Comparison of ENCODE assay signal across 30 cellular contexts in genomic region chr11:119803139-119803538, GRCh38.
"Had no signal": no experiment of that assay in that cellular context is flagged by ENCODE, and none has a peak within 500 bp of the region (broad histone marks: within the 10 kb centered on the region; RNA-seq: fewer than 3 reads in every experiment).

No MANE protein-coding gene starts in this region.

- H3K27me3 ChIP-seq: brain microvascular endothelial cell, Peyer's patch had no signal

- H3K4me3 Mint-ChIP-seq: activated B cell treated with CpG ODN at 0.5 μM for 24 hours; activated CD8-positive, alpha-beta T cell treated with anti-CD3 and anti-CD28 coated beads for 36 hours; activated naive CD8-positive, alpha-beta T cell treated with anti-CD3 and anti-CD28 coated beads for 36 hours; activated T-cell treated with anti-CD3 and anti-CD28 coated beads, Interleukin-2, amount 50 U/mL, for 72 hours; activated T-helper 17 cell treated with anti-CD3 and anti-CD28 coated beads, Interleukin-2, amount 50 U/mL, for 72 hours; T-cell; T-helper 17 cell had no signal

- H3K36me3 ChIP-seq: brain microvascular endothelial cell, Peyer's patch had no signal

- DNase-seq: activated B cell treated with CpG ODN at 0.5 μM for 24 hours; activated CD4-positive, alpha-beta T cell treated with anti-CD3 and anti-CD28 coated beads for 48 hours; activated CD4-positive, CD25-positive, alpha-beta regulatory T cell treated with anti-CD3 and anti-CD28 coated beads, Interleukin-2, amount 50 U/mL, for 72 hours; activated CD8-positive, alpha-beta T cell treated with anti-CD3 and anti-CD28 coated beads for 36 hours; activated effector memory CD4-positive, alpha-beta T cell treated with anti-CD3 and anti-CD28 coated beads, Interleukin-2, amount 50 U/mL, for 16 hours; activated naive CD4-positive, alpha-beta T cell; activated naive CD4-positive, alpha-beta T cell treated with anti-CD3 and anti-CD28 coated beads, Interleukin-2, amount 50 U/mL, for 16 hours; activated naive CD8-positive, alpha-beta T cell treated with anti-CD3 and anti-CD28 coated beads for 36 hours; activated T-cell treated with anti-CD3 and anti-CD28 coated beads, Interleukin-2, amount 50 U/mL, for 1 hour; activated T-cell treated with anti-CD3 and anti-CD28 coated beads, Interleukin-2, amount 50 U/mL, for 72 hours; amniotic stem cell; brain microvascular endothelial cell; central memory CD4-positive, alpha-beta T cell; NCI-H1105 treated with DMSO at 0.1 percent for 48 hours; NCI-H1436; NCI-H1694; NCI-H1930; NCI-H2081 treated with DMSO at 0.1 percent for 48 hours; NCI-H345; NCI-H524 treated with DMSO at 0.1 percent for 48 hours; PC-3; RPMI8226; SHP77 treated with DMSO at 0.1 percent for 48 hours; T-cell; T-helper 17 cell had no signal

- H3K27ac Mint-ChIP-seq: activated B cell treated with CpG ODN at 0.5 μM for 24 hours; activated CD8-positive, alpha-beta T cell treated with anti-CD3 and anti-CD28 coated beads for 36 hours; activated naive CD8-positive, alpha-beta T cell treated with anti-CD3 and anti-CD28 coated beads for 36 hours; activated T-cell treated with anti-CD3 and anti-CD28 coated beads, Interleukin-2, amount 50 U/mL, for 72 hours; activated T-helper 17 cell treated with anti-CD3 and anti-CD28 coated beads, Interleukin-2, amount 50 U/mL, for 72 hours; T-cell; T-helper 17 cell had no signal

- H3K4me3 ChIP-seq: K562, Peyer's patch had no signal

- H3K9me3 Mint-ChIP-seq: activated B cell treated with CpG ODN at 0.5 μM for 24 hours; activated CD8-positive, alpha-beta T cell treated with anti-CD3 and anti-CD28 coated beads for 36 hours; activated naive CD8-positive, alpha-beta T cell treated with anti-CD3 and anti-CD28 coated beads for 36 hours; activated T-cell treated with anti-CD3 and anti-CD28 coated beads, Interleukin-2, amount 50 U/mL, for 72 hours; activated T-helper 17 cell treated with anti-CD3 and anti-CD28 coated beads, Interleukin-2, amount 50 U/mL, for 72 hours; T-cell had no signal

- H3K36me3 Mint-ChIP-seq: activated naive CD8-positive, alpha-beta T cell treated with anti-CD3 and anti-CD28 coated beads for 36 hours; T-cell had no signal

- ATAC-seq: activated CD8-positive, alpha-beta T cell treated with anti-CD3 and anti-CD28 coated beads for 36 hours; activated T-cell treated with anti-CD3 and anti-CD28 coated beads, Interleukin-2, amount 50 U/mL, for 72 hours; activated T-helper 17 cell treated with anti-CD3 and anti-CD28 coated beads, Interleukin-2, amount 50 U/mL, for 72 hours; K562; PC-3; SK-N-SH treated with all-trans-retinoic acid at 6 μM for 48 hours; T-cell; T-helper 17 cell had no signal

- H3K9me3 ChIP-seq: Peyer's patch had no signal

- H3K4me1 Mint-ChIP-seq: activated B cell treated with CpG ODN at 0.5 μM for 24 hours; activated naive CD8-positive, alpha-beta T cell treated with anti-CD3 and anti-CD28 coated beads for 36 hours; activated T-helper 17 cell treated with anti-CD3 and anti-CD28 coated beads, Interleukin-2, amount 50 U/mL, for 72 hours; T-cell had no signal

- H3K27ac ChIP-seq: brain microvascular endothelial cell, Peyer's patch, VCaP had no signal
